ENCODE assay signal across 14 cellular contexts in the genomic region with DNA sequence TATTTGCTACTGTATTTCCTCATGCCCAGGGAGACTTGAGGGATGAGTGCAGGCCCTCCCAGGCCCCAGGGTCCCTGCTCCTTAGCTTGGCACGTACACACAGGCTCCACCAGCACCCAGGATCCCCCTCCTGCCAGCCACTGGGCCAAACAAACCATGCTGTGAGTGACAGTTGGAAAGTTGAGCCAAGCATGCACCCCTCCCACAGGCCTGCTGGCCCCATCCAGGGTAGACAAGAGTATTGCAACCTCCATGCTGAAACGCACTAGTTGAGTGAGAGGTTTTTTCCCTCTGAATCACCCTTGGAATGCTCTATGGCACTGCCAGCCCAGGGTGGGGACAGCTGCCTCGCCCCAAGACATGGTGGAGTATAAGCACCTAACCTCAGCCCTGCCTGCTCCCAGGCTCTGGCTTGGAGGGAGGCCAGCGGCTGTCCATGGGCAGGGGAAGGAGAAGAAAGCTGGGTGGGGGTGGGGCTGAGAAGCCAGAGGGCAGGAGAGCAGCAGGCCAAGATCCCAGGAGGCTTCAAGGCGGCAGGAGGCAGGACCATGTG. TPM values are rescaled to one million over a fixed set of nuclear protein-coding genes. Genes with fewer than 3 reads are reported as not detected.
DNase-seq lines count a peak whose midpoint lies in the region; ATAC-seq, FAIRE-seq and TF ChIP-seq lines count a peak whose summit lies in the region.
"Had no signal": no experiment of that assay in that cellular context is flagged by ENCODE, and none has a peak within 500 bp of the region (broad histone marks: within the 10 kb centered on the region; RNA-seq: fewer than 3 reads in every experiment).

No MANE protein-coding gene starts in this region.

- peak overlapping the region; percentile 27; the same call in 1 of the 2 replicates for H3K4me3 Mint-ChIP-seq in HFFc6
- no peak overlapping the region for H3K4me3 Mint-ChIP-seq in activated T-cell treated with anti-CD3 and anti-CD28 coated beads, Interleukin-2, amount 50 U/mL, for 24 hours
- H3K4me3 Mint-ChIP-seq in activated CD4-positive, alpha-beta T cell treated with anti-CD3 and anti-CD28 coated beads for 36 hours: no peak overlapping the region

- peaks cover 6% of the 10 kb centered on the region for H3K27me3 Mint-ChIP-seq in HFFc6 (ENCODE audit: insufficient read depth)
- H3K27me3 Mint-ChIP-seq in activated T-cell treated with anti-CD3 and anti-CD28 coated beads, Interleukin-2, amount 50 U/mL, for 24 hours: peaks cover 7% of the 10 kb centered on the region
- no peaks in the 10 kb centered on the region for H3K27me3 Mint-ChIP-seq in activated CD4-positive, alpha-beta T cell treated with anti-CD3 and anti-CD28 coated beads for 36 hours

- FAIRE-seq in keratinocyte (lab: Jason Lieb, UNC) (peak; percentile 91), small intestine (lab: Jason Lieb, UNC) (no peak)

- H3K27me3 ChIP-seq in adrenal gland: no peaks in the 10 kb centered on the region
- H3K27me3 ChIP-seq in keratinocyte (ENCODE audit: control insufficient read depth, extremely low read depth, insufficient read depth, low read length): no peaks in the 10 kb centered on the region
- no peaks in the 10 kb centered on the region for H3K27me3 ChIP-seq in small intestine (ENCODE audit: control insufficient read depth in 2 of 2, insufficient read depth in 2 of 2, low read length in 2 of 2)

- no peak for ATAC-seq in activated CD4-positive, alpha-beta T cell treated with anti-CD3 and anti-CD28 coated beads for 36 hours

- H3K9ac ChIP-seq in keratinocyte (ENCODE audit: control insufficient read depth, extremely low read depth, insufficient read depth, low read length): peak overlapping the region; percentile 26

- H3K36me3 Mint-ChIP-seq in HFFc6 (ENCODE audit: low read depth): no peaks in the 10 kb centered on the region
- H3K36me3 Mint-ChIP-seq in activated T-cell treated with anti-CD3 and anti-CD28 coated beads, Interleukin-2, amount 50 U/mL, for 24 hours (ENCODE audit: low read depth): no peaks in the 10 kb centered on the region
- no peaks in the 10 kb centered on the region for H3K36me3 Mint-ChIP-seq in activated CD4-positive, alpha-beta T cell treated with anti-CD3 and anti-CD28 coated beads for 36 hours (ENCODE audit: low read depth)

- H3K9me3 ChIP-seq in adrenal gland (replicated peaks in 1 of 3) (no peaks in the 10 kb centered on the region), keratinocyte (ENCODE audit: control insufficient read depth, low read depth, low read length) (no peaks in the 10 kb centered on the region), small intestine (ENCODE audit: control insufficient read depth, low read depth) (no peaks in the 10 kb centered on the region)
- H3K9me3 ChIP-seq: Caco-2 had no signal

- H3K79me2 ChIP-seq in keratinocyte (ENCODE audit: control insufficient read depth, insufficient read depth, low read length): no peaks in the 10 kb centered on the region

- no peaks in the 10 kb centered on the region; the same call in 1 of the 2 replicates for H3K4me1 Mint-ChIP-seq in HFFc6 (ENCODE audit: low read depth)
- H3K4me1 Mint-ChIP-seq in activated T-cell treated with anti-CD3 and anti-CD28 coated beads, Interleukin-2, amount 50 U/mL, for 24 hours (ENCODE audit: low read depth): no peaks in the 10 kb centered on the region
- H3K4me1 Mint-ChIP-seq in activated CD4-positive, alpha-beta T cell treated with anti-CD3 and anti-CD28 coated beads for 36 hours: no peaks in the 10 kb centered on the region

- no peaks in the 10 kb centered on the region for H3K36me3 ChIP-seq in adrenal gland (replicated peaks in 1 of 2)
- H3K36me3 ChIP-seq in keratinocyte (ENCODE audit: control insufficient read depth in 2 of 2, extremely low read depth in 1 of 2, insufficient read depth in 2 of 2, low read length in 2 of 2): peaks cover 3 to 4% of the 10 kb centered on the region in 2 experiments
- peaks cover 0 to 2% of the 10 kb centered on the region in 2 donors for H3K36me3 ChIP-seq in small intestine (ENCODE audit: control insufficient read depth in 2 of 2, insufficient read depth in 2 of 2, low read length in 2 of 2)

- H4K20me1 ChIP-seq in keratinocyte (ENCODE audit: control insufficient read depth, extremely low read depth, insufficient read depth, low read length): no peaks in the 10 kb centered on the region

- no peak for TF ChIP-seq CTCF in HFFc6 (IDR thresholded peaks at IDR 0.05)
- no peak for TF ChIP-seq CTCF in adrenal gland (IDR thresholded peaks at IDR 0.05)
- no peak for TF ChIP-seq CTCF in keratinocyte (optimal IDR thresholded peaks at IDR 0.05 in 1 of 3, IDR thresholded peaks at IDR 0.05 in 1 of 3, conservative IDR thresholded peaks at IDR 0.05 in 1 of 3; ENCODE audit: extremely low read depth in 1 of 3, insufficient read depth in 2 of 3, low read length in 3 of 3)

- H3K27ac ChIP-seq in adrenal gland (peak overlapping the region in 1 of 5 donors; percentile 7), keratinocyte (ENCODE audit: control insufficient read depth, insufficient read depth, low read length) (peak overlapping the region; percentile 51), small intestine (ENCODE audit: low read depth in 1 of 2, low read length in 1 of 2) (no peak overlapping the region)

- H3K9me3 Mint-ChIP-seq in HFFc6: no peaks in the 10 kb centered on the region
- no peaks in the 10 kb centered on the region for H3K9me3 Mint-ChIP-seq in activated T-cell treated with anti-CD3 and anti-CD28 coated beads, Interleukin-2, amount 50 U/mL, for 24 hours
- no peaks in the 10 kb centered on the region for H3K9me3 Mint-ChIP-seq in activated CD4-positive, alpha-beta T cell treated with anti-CD3 and anti-CD28 coated beads for 36 hours (ENCODE audit: low read depth)

- POLR2A ChIA-PET in activated CD4-positive, alpha-beta T cell treated with anti-CD3 and anti-CD28 coated beads for 36 hours (lab: Charles Lee): no interaction called here

- H3K9me1 ChIP-seq in keratinocyte (ENCODE audit: control insufficient read depth, extremely low read depth, insufficient read depth, low read length): peaks cover 2% of the 10 kb centered on the region

- CTCF ChIA-PET in activated CD4-positive, alpha-beta T cell treated with anti-CD3 and anti-CD28 coated beads for 36 hours (lab: Charles Lee): no interaction called here

- WGBS in adrenal gland, 4 donors: 55 to 69% (median 67%) methylated on average over 3 to 5 of the region's 5 CpGs
- 47 to 57% (median 48%) methylated on average over 5 of the region's 5 CpGs for WGBS in small intestine, 3 donors

- H3K4me3 ChIP-seq in adrenal gland: no peak overlapping the region
- H3K4me3 ChIP-seq in keratinocyte (ENCODE audit: control insufficient read depth in 2 of 3, extremely low read depth in 1 of 3, insufficient read depth in 2 of 3, low read depth in 1 of 3, low read length in 3 of 3): no peak overlapping the region
- H3K4me3 ChIP-seq in small intestine (ENCODE audit: low read depth in 1 of 2, low read length in 2 of 2): no peak overlapping the region

- DNase-seq in HFFc6: peak; percentile 49
- peak in 4 of 7 donors; percentile 31 to 41 (median 38) for DNase-seq in adrenal gland
- peak; percentile 69 for DNase-seq in keratinocyte (ENCODE audit: low read depth, low spot score)
- peak; percentile 55 for DNase-seq in small intestine
- no peak for DNase-seq in NCI-H446 treated with DMSO at 0.1 percent for 48 hours (lab: John Stamatoyannopoulos, UW)
- DNase-seq in NCI-H1436 (lab: John Stamatoyannopoulos, UW): no peak
- DNase-seq in activated T-cell treated with anti-CD3 and anti-CD28 coated beads, Interleukin-2, amount 50 U/mL, for 24 hours: no peak
- DNase-seq in activated CD4-positive, alpha-beta T cell treated with anti-CD3 and anti-CD28 coated beads for 36 hours: no peak
- DNase-seq: activated CD8-positive, alpha-beta memory T cell treated with anti-CD3 and anti-CD28 coated beads for 24 hours; anterior cingulate cortex; Caco-2; mesendoderm; NCI-H524; stimulated activated CD8-positive, alpha-beta memory T cell treated with anti-CD3 and anti-CD28 coated beads, Interleukin-4, amount 100 ng/mL, for 48 hours had no signal

- peak overlapping the region; percentile 67; the same call in 1 of the 2 replicates for H3K27ac Mint-ChIP-seq in HFFc6
- no peak overlapping the region for H3K27ac Mint-ChIP-seq in activated T-cell treated with anti-CD3 and anti-CD28 coated beads, Interleukin-2, amount 50 U/mL, for 24 hours
- no peak overlapping the region for H3K27ac Mint-ChIP-seq in activated CD4-positive, alpha-beta T cell treated with anti-CD3 and anti-CD28 coated beads for 36 hours

- no peak overlapping the region for H2AFZ ChIP-seq in keratinocyte (ENCODE audit: control insufficient read depth, low read length)

- intact Hi-C loops in adrenal gland (cut with DNase I): no loop called here
- intact Hi-C loops in activated CD4-positive, alpha-beta T cell treated with anti-CD3 and anti-CD28 coated beads for 36 hours (cut with DNase I, micrococcal nuclease): no loop called here

- no peak for TF ChIP-seq POLR2A in adrenal gland (IDR thresholded peaks at IDR 0.05)

- peak overlapping the region; percentile 63 for H3K4me2 ChIP-seq in keratinocyte (ENCODE audit: control insufficient read depth, extremely low read depth, insufficient read depth, low read depth, low read length)

- dilution Hi-C loops in keratinocyte (cut with MboI; ENCODE audit: extremely low pct_ligation_motif_present, low sequenced_read_pairs): no loop called here

- H3K4me1 ChIP-seq in adrenal gland (replicated peaks in 1 of 2) (peaks cover 0 to 9% of the 10 kb centered on the region in 2 donors), keratinocyte (ENCODE audit: control insufficient read depth, extremely low read depth, insufficient read depth, low read length) (peaks cover 40% of the 10 kb centered on the region), small intestine (ENCODE audit: control insufficient read depth in 2 of 2, insufficient read depth in 1 of 2, low read depth in 1 of 2, low read length in 1 of 2) (no peaks in the 10 kb centered on the region)
- H3K4me1 ChIP-seq: Caco-2 had no signal

RNA-seq across cellular contexts. Expression of a gene that starts 49.6 kb away (rescaled TPM):
- 1 to 10 TPM in 4 of 6 experiments, under 1 TPM in 2; 0.94 to 1.1 (median 1.0) TPM for total RNA-seq in HFFc6 (2021; fragmentation: NEBNext Ultra II Directional; extraction: Animal tissue kit (Norgen Biotek cat#: 25700))
- total RNA-seq in adrenal gland: 1 to 10 TPM; 1.4 to 9.8 (median 7.3) TPM
- polyA plus RNA-seq in adrenal gland: 1 to 10 TPM; 1.1 to 9.3 (median 2.8) TPM
- polyA plus RNA-seq in keratinocyte: 7.7 to 13.6 TPM (median 8.3 TPM) in 3 replicates
- polyA plus RNA-seq in keratinocyte (2011; ENCODE audit: low read depth): 4.5 TPM
- 7.1 and 10.9 TPM in 2 replicates for polyA plus RNA-seq in keratinocyte (2011; cell fraction: cytosol; rRNA removed)
- 19.5 and 25.2 TPM in 2 replicates for polyA plus RNA-seq in keratinocyte (2011; cell fraction: nucleus; rRNA removed)
- polyA plus RNA-seq in keratinocyte (2012; ENCODE audit: low replicate concordance): 9.0 and 9.4 TPM in 2 replicates
- polyA minus RNA-seq in keratinocyte: 11.0 to 20.7 TPM (median 16.5 TPM) in 3 replicates
- polyA minus RNA-seq in keratinocyte (2011; cell fraction: cytosol; rRNA and poly(A)+ RNA removed): 16.3 TPM
- 15.8 and 17.8 TPM in 2 replicates for polyA minus RNA-seq in keratinocyte (2011; cell fraction: nucleus; rRNA and poly(A)+ RNA removed)
- polyA plus RNA-seq in small intestine: 1 to 10 TPM in 1 of 3 donors, under 1 TPM in 2; 0.22 to 1.7 (median 0.27) TPM
- under 1 TPM; 0.69 to 0.72 TPM for total RNA-seq in activated CD4-positive, alpha-beta T cell treated with anti-CD3 and anti-CD28 coated beads for 36 hours

Comparison
In these comparisons a context has a peak if more than half of its experiments do, and no peak if none do; other contexts are left out.
1. DNase-seq: peak in HFFc6 (single experiment), adrenal gland (4 of 7), keratinocyte (single experiment) and small intestine (single experiment); none in NCI-H446 treated with DMSO at 0.1 percent for 48 hours (single experiment), NCI-H1436 (single experiment), activated T-cell treated with anti-CD3 and anti-CD28 coated beads, Interleukin-2, amount 50 U/mL, for 24 hours (single experiment) and activated CD4-positive, alpha-beta T cell treated with anti-CD3 and anti-CD28 coated beads for 36 hours (single experiment).